1 cellular context compared by ENCODE assay signal in the genomic region with DNA sequence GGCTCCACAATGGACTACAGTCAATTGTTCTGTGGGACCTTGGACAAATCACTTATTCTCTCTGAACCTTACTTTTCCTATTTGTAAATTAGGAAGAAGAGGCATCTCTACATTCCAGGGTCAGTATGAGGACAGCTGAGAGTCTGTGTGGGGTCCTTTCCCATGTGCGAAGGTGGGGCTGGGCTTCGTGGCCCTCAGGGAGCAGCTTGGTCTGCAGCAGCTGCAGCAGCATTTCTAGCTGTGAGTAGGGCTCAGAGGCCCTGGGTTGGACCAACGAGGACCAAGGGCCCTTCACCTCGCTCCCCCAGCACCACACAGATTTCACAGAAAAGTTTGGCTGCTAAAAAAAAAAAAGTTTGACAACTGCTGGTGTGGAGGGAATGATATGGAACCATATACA.
TF ChIP-seq lines count a peak whose summit lies in the region.

No MANE protein-coding gene starts in this region.

TF ChIP-seq in GM12891, 5 proteins besides CTCF, POLR2A, EP300 and RAD21:
- no peak for TF ChIP-seq PAX5 (IDR thresholded peaks at IDR 0.05; ENCODE audit: insufficient read depth, low read length, severe bottlenecking)
- TF ChIP-seq TAF1 (IDR thresholded peaks at IDR 0.05; ENCODE audit: low read depth, low read length): no peak
